In the genomic region with DNA sequence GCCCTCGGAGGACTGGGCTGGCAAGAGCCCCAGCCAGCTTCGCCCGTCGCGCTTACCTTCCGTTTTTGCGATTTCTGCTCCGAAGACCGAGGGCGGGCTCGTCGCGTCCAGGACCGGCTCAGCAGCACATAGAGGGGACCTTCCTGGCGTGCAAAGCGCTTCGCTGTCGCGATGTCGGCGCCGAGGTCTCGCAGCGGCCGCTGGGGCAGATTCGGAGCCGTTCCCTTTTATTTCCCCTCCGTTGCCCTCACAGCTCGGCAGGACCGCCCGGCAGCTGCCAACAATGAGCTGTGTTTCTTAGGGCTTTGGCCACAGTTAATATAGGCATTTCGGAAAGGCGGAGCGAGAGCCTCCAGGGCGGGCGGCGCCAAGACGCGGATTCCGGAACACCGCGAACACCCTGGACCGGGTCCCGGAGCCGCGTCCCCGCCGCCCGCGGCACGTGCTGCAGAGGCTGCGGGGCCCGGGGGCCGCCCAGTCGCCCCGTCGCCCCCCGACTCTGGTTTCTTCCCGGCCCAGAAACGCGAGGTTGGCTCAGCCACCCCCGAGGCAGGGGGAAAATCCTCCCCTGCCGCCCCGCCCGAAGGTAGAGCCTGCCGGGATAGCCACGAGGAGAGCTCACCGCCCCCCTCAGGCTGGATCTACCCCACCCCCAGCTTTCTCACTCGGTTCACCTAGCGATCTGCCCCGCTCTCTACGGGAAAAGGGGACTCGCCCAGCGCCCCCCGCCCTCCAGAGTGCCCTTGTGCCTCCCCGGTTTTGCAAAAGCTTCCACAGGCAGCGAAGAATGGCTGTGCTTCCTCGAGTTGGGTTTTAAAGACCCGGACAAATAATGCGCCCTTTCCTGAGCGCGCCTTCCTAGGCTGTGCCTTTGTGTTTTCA, we compare ENCODE assay signal across 8 cellular contexts. TPM values are rescaled to one million over a fixed set of nuclear protein-coding genes. Genes with fewer than 3 reads are reported as not detected.
DNase-seq lines count a peak whose midpoint lies in the region; ATAC-seq, FAIRE-seq and TF ChIP-seq lines count a peak whose summit lies in the region.

TSS of gene CITED2 (minus strand) at position 292 of the 882 bp plus-strand sequence. CDS start 704 bp downstream, outside the sequence.

- ATAC-seq in HG02798 (IDR thresholded peaks at IDR 0.05; ENCODE audit: poor library complexity, unreplicated experiment) (peak; percentile 71), heart right ventricle (peak; percentile 79 to 90 (median 83)), upper lobe of right lung (peak; percentile 85)

- 0% methylated on average over 16 to 82 of the region's 82 CpGs for WGBS in adrenal gland, 4 donors
- WGBS in heart right ventricle, 2 donors = 0 to 1% methylated on average over 81 to 82 of the region's 82 CpGs

- TF ChIP-seq POLR2A in GM12891 (IDR thresholded peaks at IDR 0.05; ENCODE audit: low read depth, low read length) (peak; percentile 99), adrenal gland (IDR thresholded peaks at IDR 0.05) (peak; percentile 99 to 100)

- H3K9me3 ChIP-seq in adrenal gland (replicated peaks in 1 of 3) = no peaks in the 10 kb centered on the region
- H3K9me3 ChIP-seq in heart right ventricle = no peaks in the 10 kb centered on the region
- no peaks in the 10 kb centered on the region for H3K9me3 ChIP-seq in upper lobe of right lung

- H3K27ac ChIP-seq in adrenal gland (peak within 1 kb of the TSS; percentile 78 to 98 (median 98)), heart right ventricle (peak within 1 kb of the TSS; percentile 90 to 100 (median 98)), upper lobe of right lung (peak within 1 kb of the TSS; percentile 99)

- FAIRE-seq in GM12891 (lab: Jason Lieb, UNC) = peak; percentile 78

- H3K27me3 ChIP-seq in adrenal gland (no peaks in the 10 kb centered on the region), heart right ventricle (no peaks in the 10 kb centered on the region), upper lobe of right lung (no peaks in the 10 kb centered on the region)

- H3K36me3 ChIP-seq in adrenal gland (replicated peaks in 1 of 2) (peaks cover 0 to 5% of the 10 kb centered on the region in 2 donors), heart right ventricle (peaks cover 0 to 26% (median 0%) of the 10 kb centered on the region in 9 donors), upper lobe of right lung (peaks cover 32% of the 10 kb centered on the region)

- peaks cover 17 to 30% of the 10 kb centered on the region in 2 donors for H3K4me1 ChIP-seq in adrenal gland (replicated peaks in 1 of 2)
- H3K4me1 ChIP-seq in heart right ventricle = peaks cover 0 to 40% (median 34%) of the 10 kb centered on the region in 9 donors
- peaks cover 21% of the 10 kb centered on the region for H3K4me1 ChIP-seq in upper lobe of right lung

- H3K27me3 Mint-ChIP-seq in progenitor cell of endocrine pancreas = no peaks in the 10 kb centered on the region

- intact Hi-C loops in adrenal gland (cut with DNase I) = loop anchor here (5.0 to 10.0 kb wide), 5 partner anchors 370 to 940 kb away; no protein-coding TSS in a partner anchor
- intact Hi-C loops in heart right ventricle (cut with DNase I) = loop anchor here (2.0 to 10.0 kb wide), 28 partner anchors 136 to 1550 kb away; no protein-coding TSS in a partner anchor
- intact Hi-C loops in upper lobe of right lung (cut with DNase I) = no loop called here

- H3K4me1 Mint-ChIP-seq in progenitor cell of endocrine pancreas (ENCODE audit: low read depth) = peaks cover 44% of the 10 kb centered on the region

- DNase-seq in GM12891 (ENCODE audit: insufficient read length, low spot score) (peak; percentile 61), NCI-H1436 (lab: John Stamatoyannopoulos, UW) (peak; percentile 84), T-helper 1 cell (peak; percentile 78 to 95 (median 85)), adrenal gland (peak; percentile 93 to 98 (median 95)), heart right ventricle (peak; percentile 93 to 94), progenitor cell of endocrine pancreas (ENCODE audit: low spot score, unreplicated experiment) (peak; percentile 90), upper lobe of right lung (peak; percentile 95)

- peak within 1 kb of the TSS; percentile 99 for H3K27ac Mint-ChIP-seq in progenitor cell of endocrine pancreas

- TF ChIP-seq CTCF in adrenal gland (IDR thresholded peaks at IDR 0.05) (peak in 4 of 6 experiments; percentile 23 to 53 (median 40)), heart right ventricle (IDR thresholded peaks at IDR 0.05) (peak in 4 of 9 donors; percentile 7 to 20 (median 13)), progenitor cell of endocrine pancreas (IDR thresholded peaks at IDR 0.05; ENCODE audit: unreplicated experiment) (peak; percentile 48), upper lobe of right lung (IDR thresholded peaks at IDR 0.05) (no peak)

- peak within 1 kb of the TSS; percentile 98 for H3K4me3 Mint-ChIP-seq in progenitor cell of endocrine pancreas (ENCODE audit: low read depth)

- peaks cover 7% of the 10 kb centered on the region for H3K36me3 Mint-ChIP-seq in progenitor cell of endocrine pancreas (ENCODE audit: insufficient read depth)

- H3K4me3 ChIP-seq in adrenal gland = peak within 1 kb of the TSS; percentile 93 to 97 (median 96)
- peak within 1 kb of the TSS; percentile 69 to 97 (median 92) for H3K4me3 ChIP-seq in heart right ventricle
- H3K4me3 ChIP-seq in upper lobe of right lung = peak within 1 kb of the TSS; percentile 99

- H3K9me3 Mint-ChIP-seq in progenitor cell of endocrine pancreas (ENCODE audit: low read depth) = peaks cover 4% of the 10 kb centered on the region

TF ChIP-seq in GM12891, 5 proteins besides CTCF, POLR2A, EP300 and RAD21:
- peak; percentile 30 for TF ChIP-seq PAX5 (IDR thresholded peaks at IDR 0.05; ENCODE audit: insufficient read depth, low read length, severe bottlenecking)
- peak; percentile 89 for TF ChIP-seq POU2F2 (IDR thresholded peaks at IDR 0.05; ENCODE audit: low read depth, low read length)
- peak; percentile 95 for TF ChIP-seq TAF1 (IDR thresholded peaks at IDR 0.05; ENCODE audit: low read depth, low read length)
- TF ChIP-seq POLR2AphosphoS5 (IDR thresholded peaks at IDR 0.05; ENCODE audit: low read depth, low read length) = peak; percentile 98
- peak; percentile 26; the same call in 1 of the 2 replicates for TF ChIP-seq SPI1 (IDR thresholded peaks at IDR 0.05; ENCODE audit: low read depth, low read length)

RNA-seq across cellular contexts. Expression of gene CITED2, which starts in this region (rescaled TPM):
- polyA plus RNA-seq in GM12891 (2012; ENCODE audit: low read depth, missing spikeins) = 9.6 TPM
- total RNA-seq in adrenal gland (100 to 1,000 TPM in 6 of 8 donors, 10 to 100 TPM in 2; 44.0 to 433 (median 319) TPM), heart right ventricle (100 to 1,000 TPM in 8 of 10 donors, 10 to 100 TPM in 2; 78.3 to 215 (median 152) TPM), progenitor cell of endocrine pancreas (42.6 and 47.5 TPM in 2 replicates), upper lobe of right lung (278 TPM)
- polyA plus RNA-seq in adrenal gland (100 to 1,000 TPM in 1 of 3 donors, 10 to 100 TPM in 2; 21.3 to 254 (median 46.7) TPM), heart right ventricle (10 to 100 TPM in 1 of 2 donors, 1 to 10 TPM in 1; 9.9 to 83.5 TPM)

Comparison
In these comparisons a context has a peak if more than half of its experiments do, and no peak if none do; other contexts are left out.
1. Peak in every context shown above with its lines: DNase-seq, ATAC-seq, H3K4me3 ChIP-seq and H3K27ac ChIP-seq.